Comparison of ENCODE assay signal across 22 cellular contexts in genomic region chr12:51324953-51325352, GRCh38. TPM values are rescaled to one million over a fixed set of nuclear protein-coding genes. Genes with fewer than 3 reads are reported as not detected.
DNase-seq lines count a peak whose midpoint lies in the region; ATAC-seq, FAIRE-seq and TF ChIP-seq lines count a peak whose summit lies in the region.
"Had no signal": no experiment of that assay in that cellular context is flagged by ENCODE, and none has a peak within 500 bp of the region (broad histone marks: within the 10 kb centered on the region; RNA-seq: fewer than 3 reads in every experiment).

No MANE protein-coding gene starts in this region.

- no peak overlapping the region for H3K4me2 ChIP-seq in neural progenitor cell

- H3K36me3 ChIP-seq in neural progenitor cell: no peaks in the 10 kb centered on the region
- H3K36me3 ChIP-seq: heart left ventricle, SJCRH30 had no signal

- H3K27me3 ChIP-seq in neural progenitor cell: no peaks in the 10 kb centered on the region
- H3K27me3 ChIP-seq: heart left ventricle, SJCRH30 had no signal

- no peak overlapping the region for H3K9ac ChIP-seq in neural progenitor cell

- peaks cover 42% of the 10 kb centered on the region for H3K4me1 ChIP-seq in neural progenitor cell

- H3K27ac ChIP-seq in neural progenitor cell: no peak overlapping the region
- H3K27ac ChIP-seq: SJCRH30 had no signal

- no peaks in the 10 kb centered on the region for H4K20me1 ChIP-seq in neural progenitor cell (ENCODE audit: low read depth)

- no peaks in the 10 kb centered on the region for H3K27me3 Mint-ChIP-seq in T-helper 2 cell treated with Interferon-gamma antibody and Interleukin-4, amounts not matched to agents 5 μg/mL and 100 μg/mL, for 36 hours (ENCODE audit: low read depth)
- peaks cover 1% of the 10 kb centered on the region for H3K27me3 Mint-ChIP-seq in IgD-negative memory B cell
- H3K27me3 Mint-ChIP-seq in activated naive CD8-positive, alpha-beta T cell treated with anti-CD3 and anti-CD28 coated beads, Interleukin-2, amount 50 U/mL, for 24 hours: no peaks in the 10 kb centered on the region
- peaks cover 2% of the 10 kb centered on the region for H3K27me3 Mint-ChIP-seq in neural progenitor cell (ENCODE audit: insufficient read depth, low read depth)

- FAIRE-seq in HTR-8/SVneo (lab: Jason Lieb, UNC): no peak

- H3K4me3 ChIP-seq in neural progenitor cell: no peak overlapping the region
- H3K4me3 ChIP-seq: SJCRH30 had no signal

- DNase-seq in T-helper 2 cell treated with Interferon-gamma antibody and Interleukin-4, amounts not matched to agents 5 μg/mL and 100 μg/mL, for 36 hours (ENCODE audit: low spot score): no peak
- no peak for DNase-seq in T-helper 2 cell
- DNase-seq in activated naive CD8-positive, alpha-beta T cell treated with anti-CD3 and anti-CD28 coated beads, Interleukin-2, amount 50 U/mL, for 24 hours: no peak
- DNase-seq in neural progenitor cell (ENCODE audit: low spot score): no peak
- no peak for DNase-seq in OCI-M1 (lab: John Stamatoyannopoulos, UW)
- no peak for DNase-seq in A172 (ENCODE audit: low spot score)
- DNase-seq in HTR-8/SVneo (ENCODE audit: insufficient read length, low spot score): no peak
- DNase-seq: Calu3, GF-D8, heart left ventricle, HFFc6, KBM-7, midbrain, NCI-H1436, NCI-H446 treated with DMSO at 0.1 percent for 48 hours, SJCRH30 had no signal

- peaks cover 30% of the 10 kb centered on the region for H3F3A ChIP-seq in neural progenitor cell (ENCODE audit: low read depth)

- no peak for ATAC-seq in activated naive CD8-positive, alpha-beta T cell treated with anti-CD3 and anti-CD28 coated beads, Interleukin-2, amount 50 U/mL, for 24 hours

- no peak for TF ChIP-seq CTCF in neural progenitor cell (IDR thresholded peaks at IDR 0.05)

- peaks cover 32% of the 10 kb centered on the region for H3K36me3 Mint-ChIP-seq in T-helper 2 cell treated with Interferon-gamma antibody and Interleukin-4, amounts not matched to agents 5 μg/mL and 100 μg/mL, for 36 hours (ENCODE audit: low read depth)
- H3K36me3 Mint-ChIP-seq in IgD-negative memory B cell (peaks cover 15% of the 10 kb centered on the region), neural progenitor cell (no peaks in the 10 kb centered on the region)
- peaks cover 18% of the 10 kb centered on the region for H3K36me3 Mint-ChIP-seq in activated naive CD8-positive, alpha-beta T cell treated with anti-CD3 and anti-CD28 coated beads, Interleukin-2, amount 50 U/mL, for 24 hours (ENCODE audit: low read depth)

- H3K4me1 Mint-ChIP-seq in T-helper 2 cell treated with Interferon-gamma antibody and Interleukin-4, amounts not matched to agents 5 μg/mL and 100 μg/mL, for 36 hours (ENCODE audit: low read depth): peaks cover 58% of the 10 kb centered on the region
- H3K4me1 Mint-ChIP-seq in IgD-negative memory B cell: peaks cover 60 to 62% (median 60%) of the 10 kb centered on the region in 3 donors
- peaks cover 83% of the 10 kb centered on the region for H3K4me1 Mint-ChIP-seq in activated naive CD8-positive, alpha-beta T cell treated with anti-CD3 and anti-CD28 coated beads, Interleukin-2, amount 50 U/mL, for 24 hours
- peaks cover 24% of the 10 kb centered on the region for H3K4me1 Mint-ChIP-seq in neural progenitor cell

- no peaks in the 10 kb centered on the region for H3K79me2 ChIP-seq in neural progenitor cell (ENCODE audit: low read depth)

- no peaks in the 10 kb centered on the region for H3K9me3 ChIP-seq in neural progenitor cell (ENCODE audit: low read depth)
- H3K9me3 ChIP-seq: heart left ventricle, SJCRH30 had no signal

- H3K27ac Mint-ChIP-seq in T-helper 2 cell treated with Interferon-gamma antibody and Interleukin-4, amounts not matched to agents 5 μg/mL and 100 μg/mL, for 36 hours: peak overlapping the region; percentile 91
- H3K27ac Mint-ChIP-seq in IgD-negative memory B cell (peak overlapping the region; percentile 82 to 93 (median 91)), neural progenitor cell (peak overlapping the region; percentile 7)
- H3K27ac Mint-ChIP-seq in activated naive CD8-positive, alpha-beta T cell treated with anti-CD3 and anti-CD28 coated beads, Interleukin-2, amount 50 U/mL, for 24 hours: peak overlapping the region; percentile 57
- H3K27ac Mint-ChIP-seq: HFFc6 had no signal

- no peaks in the 10 kb centered on the region for H3K9me3 Mint-ChIP-seq in T-helper 2 cell treated with Interferon-gamma antibody and Interleukin-4, amounts not matched to agents 5 μg/mL and 100 μg/mL, for 36 hours
- H3K9me3 Mint-ChIP-seq in IgD-negative memory B cell (no peaks in the 10 kb centered on the region), neural progenitor cell (peaks cover 2% of the 10 kb centered on the region)
- H3K9me3 Mint-ChIP-seq in activated naive CD8-positive, alpha-beta T cell treated with anti-CD3 and anti-CD28 coated beads, Interleukin-2, amount 50 U/mL, for 24 hours: no peaks in the 10 kb centered on the region
- H3K9me3 Mint-ChIP-seq: HFFc6 had no signal

- H2AFZ ChIP-seq in neural progenitor cell (replicated peaks): no peak overlapping the region

- peak overlapping the region; percentile 75 for H3K4me3 Mint-ChIP-seq in T-helper 2 cell treated with Interferon-gamma antibody and Interleukin-4, amounts not matched to agents 5 μg/mL and 100 μg/mL, for 36 hours
- H3K4me3 Mint-ChIP-seq in IgD-negative memory B cell (peak overlapping the region; percentile 49 to 94 (median 80)), neural progenitor cell (no peak overlapping the region)
- H3K4me3 Mint-ChIP-seq in activated naive CD8-positive, alpha-beta T cell treated with anti-CD3 and anti-CD28 coated beads, Interleukin-2, amount 50 U/mL, for 24 hours: peak overlapping the region; percentile 33
- H3K4me3 Mint-ChIP-seq: HFFc6 had no signal

RNA-seq across cellular contexts. Expression of gene BIN2, which starts 1.0 kb away (rescaled TPM):
- polyA plus RNA-seq in IgD-negative memory B cell: 93.8 TPM
- 0.52 TPM in 1 of 2 replicates, not detected in the other for total RNA-seq in neural progenitor cell (ENCODE audit: low replicate concordance)
- not detected in 2 replicates for total RNA-seq in A172 (2014; rRNA removed; shearing (Covaris generic))
- total RNA-seq: A673, Calu3, epithelial cell of proximal tubule, HFFc6, kidney epithelial cell, SJCRH30 had no signal

RNA-seq across cellular contexts. Expression of gene CELA1, which starts 21.5 kb away (rescaled TPM):
- polyA plus RNA-seq in IgD-negative memory B cell: 0.58 TPM
- not detected in 2 replicates for total RNA-seq in neural progenitor cell (ENCODE audit: low replicate concordance)
- total RNA-seq in A172 (2014; rRNA removed; shearing (Covaris generic)): not detected in 2 replicates
- total RNA-seq: A673, Calu3, epithelial cell of proximal tubule, heart left ventricle, HFFc6, kidney epithelial cell, posterior vena cava, SJCRH30, subcutaneous adipose tissue had no signal
- polyA plus RNA-seq: heart left ventricle had no signal

RNA-seq across cellular contexts. Expression of gene SMAGP, which starts 54.7 kb away (rescaled TPM):
- 82.1 TPM for polyA plus RNA-seq in IgD-negative memory B cell
- total RNA-seq in neural progenitor cell (ENCODE audit: low replicate concordance): 19.0 and 24.3 TPM in 2 replicates
- total RNA-seq in A172 (2014; rRNA removed; shearing (Covaris generic)): 11.2 and 16.8 TPM in 2 replicates

Comparison
In these comparisons a context has a peak if more than half of its experiments do, and no peak if none do; other contexts are left out.
1. H3K27ac Mint-ChIP-seq: peak in every context shown above with its lines; median percentile 91 in T-helper 2 cell treated with Interferon-gamma antibody and Interleukin-4, amounts not matched to agents 5 μg/mL and 100 μg/mL, for 36 hours; 91 in IgD-negative memory B cell; 57 in activated naive CD8-positive, alpha-beta T cell treated with anti-CD3 and anti-CD28 coated beads, Interleukin-2, amount 50 U/mL, for 24 hours; 7 in neural progenitor cell.